Comparison of ENCODE assay signal across 12 cellular contexts in the genomic region with DNA sequence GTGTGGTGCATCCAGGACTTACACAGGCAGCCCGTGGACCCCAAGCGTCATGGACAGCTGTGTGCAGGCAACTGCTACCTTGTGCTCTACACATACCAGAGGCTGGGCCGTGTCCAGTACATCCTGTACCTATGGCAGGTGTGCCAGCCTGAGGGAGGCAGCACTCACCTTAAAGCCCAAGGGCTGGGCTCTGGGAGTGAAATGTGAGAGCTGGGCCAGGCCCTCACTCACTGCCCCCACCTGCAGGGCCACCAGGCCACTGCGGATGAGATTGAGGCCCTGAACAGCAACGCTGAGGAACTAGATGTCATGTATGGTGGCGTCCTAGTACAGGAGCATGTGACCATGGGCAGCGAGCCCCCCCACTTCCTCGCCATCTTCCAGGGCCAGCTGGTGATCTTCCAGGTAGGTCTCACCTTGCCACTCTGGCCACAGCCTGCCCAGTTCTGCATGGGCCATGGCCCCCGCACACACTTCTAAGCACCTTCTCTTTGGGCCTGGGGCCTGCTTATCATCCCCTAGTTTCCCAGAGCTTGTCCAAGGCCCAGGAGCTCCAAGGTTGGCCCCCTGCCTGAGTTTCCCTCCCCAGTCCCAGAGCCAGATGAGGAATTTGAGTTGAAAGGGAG. TPM values are rescaled to one million over a fixed set of nuclear protein-coding genes. Genes with fewer than 3 reads are reported as not detected.
DNase-seq lines count a peak whose midpoint lies in the region; ATAC-seq and TF ChIP-seq lines count a peak whose summit lies in the region.
"Had no signal": no experiment of that assay in that cellular context is flagged by ENCODE, and none has a peak within 500 bp of the region (broad histone marks: within the 10 kb centered on the region; RNA-seq: fewer than 3 reads in every experiment).

No MANE protein-coding gene starts in this region.

- CTCF ChIA-PET in mammary epithelial cell (lab: Charles Lee; ENCODE audit: low non-redundant PET), result no interaction called here

- H3K4me1 ChIP-seq in prostate gland (replicated peaks), result peaks cover 16% of the 10 kb centered on the region
- peaks cover 34% of the 10 kb centered on the region for H3K4me1 ChIP-seq in mammary epithelial cell (ENCODE audit: insufficient read depth, low read length)

- ATAC-seq in GM21390 (IDR thresholded peaks at IDR 0.05; ENCODE audit: unreplicated experiment), result no peak
- ATAC-seq: activated CD8-positive, alpha-beta T cell treated with anti-CD3 and anti-CD28 coated beads, Interleukin-2, amount 10 ng/mL, durations not matched to agents 7 days and 5 days; gastroesophageal sphincter had no signal

- no peak overlapping the region for H2AFZ ChIP-seq in mammary epithelial cell (ENCODE audit: low read depth, low read length)

- WGBS in prostate gland, result 80% methylated on average over 9 of the region's 9 CpGs
- 78% methylated on average over 9 of the region's 9 CpGs for WGBS in mammary epithelial cell (ENCODE audit: low coverage, missing lambda C conversion rate)

- H3K4me3 ChIP-seq in dorsolateral prefrontal cortex (no peak overlapping the region), prostate gland (no peak overlapping the region), mammary epithelial cell (replicated peaks in 1 of 3; ENCODE audit: insufficient read depth in 1 of 3, low read depth in 2 of 3, low read length in 3 of 3) (no peak overlapping the region)
- H3K4me3 ChIP-seq: gastroesophageal sphincter had no signal

- dilution Hi-C loops in mammary epithelial cell (cut with HindIII; ENCODE audit: low sequenced_read_pairs), result loop anchor here (5.0 kb wide), 1 partner anchor 39 kb away; no protein-coding TSS in a partner anchor

- TF ChIP-seq EP300 in Ishikawa (IDR thresholded peaks at IDR 0.05; ENCODE audit: borderline replicate concordance), result no peak

- in situ Hi-C loops in mammary epithelial cell (cut with MboI; ENCODE audit: low sequenced_read_pairs in 2 of 2), result no loop called here

- no peak overlapping the region for H3K9ac ChIP-seq in mammary epithelial cell (ENCODE audit: insufficient read depth, low read length)

- H3K36me3 ChIP-seq in prostate gland, result peaks cover 0 to under 1% of the 10 kb centered on the region in 2 donors
- no peaks in the 10 kb centered on the region for H3K36me3 ChIP-seq in mammary epithelial cell (ENCODE audit: insufficient read depth, low read length)

- TF ChIP-seq RAD21 in Ishikawa (IDR thresholded peaks at IDR 0.05; ENCODE audit: low read depth), result peak; percentile 34

- no peaks in the 10 kb centered on the region for H4K20me1 ChIP-seq in mammary epithelial cell (ENCODE audit: insufficient read depth, low read length)

- H3K27me3 ChIP-seq in dorsolateral prefrontal cortex, result no peaks in the 10 kb centered on the region
- H3K27me3 ChIP-seq in prostate gland (replicated peaks; ENCODE audit: insufficient read depth), result no peaks in the 10 kb centered on the region
- H3K27me3 ChIP-seq in mammary epithelial cell (ENCODE audit: insufficient read depth, low read length), result no peaks in the 10 kb centered on the region
- H3K27me3 ChIP-seq: gastroesophageal sphincter had no signal

- DNase-seq in NCI-H82 (lab: John Stamatoyannopoulos, UW) (peak; percentile 12), NCI-H82 treated with DMSO at 0.1 percent for 48 hours (lab: John Stamatoyannopoulos, UW; ENCODE audit: unreplicated experiment) (no peak), dorsolateral prefrontal cortex (peak in 5 of 10 donors; percentile 17 to 50 (median 37)), prostate gland (ENCODE audit: low spot score) (no peak), mammary epithelial cell (no peak)
- DNase-seq in stimulated activated CD4-positive, alpha-beta T cell treated with anti-CD3 and anti-CD28 coated beads, Interleukin-12 subunit alpha, Interleukin-12 subunit beta, amount 100 ng/mL, for 4 hours, result no peak
- DNase-seq: activated CD8-positive, alpha-beta T cell treated with anti-CD3 and anti-CD28 coated beads, Interleukin-2, amount 10 ng/mL, durations not matched to agents 7 days and 5 days; NCI-H1417 treated with DMSO at 0.1 percent for 48 hours; stimulated activated naive CD4-positive, alpha-beta T cell treated with Interleukin-2 at 50 U/mL for 16 hours had no signal

- intact Hi-C loops in dorsolateral prefrontal cortex (cut with DNase I), result loop anchor here in 1 of 2 donors (5.0 to 10.0 kb wide), 2 partner anchors 41 to 453 kb away; a partner anchor contains a TSS
- intact Hi-C loops in prostate gland (cut with DNase I), result loop anchor here (5.0 kb wide), 1 partner anchor 36 kb away; a partner anchor contains a TSS
- intact Hi-C loops in mammary epithelial cell (cut with micrococcal nuclease), result loop anchor here (5.0 kb wide), 1 partner anchor 476 kb away; no protein-coding TSS in a partner anchor

- no peak for TF ChIP-seq POLR2A in prostate gland (IDR thresholded peaks at IDR 0.05)

- BruUV-seq in mammary epithelial cell (replicated peaks; lab: Mats Ljungman, UMichigan), result no TSS peak

- H3K9me3 ChIP-seq in prostate gland (no peaks in the 10 kb centered on the region), mammary epithelial cell (replicated peaks; ENCODE audit: insufficient read depth, low read length) (no peaks in the 10 kb centered on the region)
- H3K9me3 ChIP-seq: gastroesophageal sphincter had no signal

- TF ChIP-seq CTCF in dorsolateral prefrontal cortex (IDR thresholded peaks at IDR 0.05 in 54 of 56, conservative IDR thresholded peaks at IDR 0.05 in 2 of 56; ENCODE audit: low read depth in 1 of 56, partially characterized antibody in 56 of 56), result no peak
- TF ChIP-seq CTCF in prostate gland (IDR thresholded peaks at IDR 0.05), result peak in 1 of 4 experiments; percentile 16
- TF ChIP-seq CTCF in mammary epithelial cell (conservative IDR thresholded peaks at IDR 0.05 in 1 of 2, IDR thresholded peaks at IDR 0.05 in 1 of 2; ENCODE audit: extremely low read depth in 1 of 2, insufficient read depth in 1 of 2, low read depth in 1 of 2, low read length in 2 of 2), result peak in 1 of 2 donors; percentile 41

- H3K4me2 ChIP-seq in mammary epithelial cell (ENCODE audit: insufficient read depth, low read depth, low read length), result no peak overlapping the region

- H3K27ac ChIP-seq in dorsolateral prefrontal cortex, result peak overlapping the region in 53 of 59 donors; percentile 14 to 96 (median 84)
- peak overlapping the region; percentile 14 to 90 for H3K27ac ChIP-seq in prostate gland
- H3K27ac ChIP-seq in mammary epithelial cell (ENCODE audit: insufficient read depth, low read depth, low read length), result no peak overlapping the region
- H3K27ac ChIP-seq: gastroesophageal sphincter had no signal

- H3K79me2 ChIP-seq in mammary epithelial cell (ENCODE audit: insufficient read depth, low read length), result no peaks in the 10 kb centered on the region

TF ChIP-seq in Ishikawa, 13 proteins besides CTCF, POLR2A, EP300 and RAD21 (continues in another document):
- TF ChIP-seq, protein P1, sequence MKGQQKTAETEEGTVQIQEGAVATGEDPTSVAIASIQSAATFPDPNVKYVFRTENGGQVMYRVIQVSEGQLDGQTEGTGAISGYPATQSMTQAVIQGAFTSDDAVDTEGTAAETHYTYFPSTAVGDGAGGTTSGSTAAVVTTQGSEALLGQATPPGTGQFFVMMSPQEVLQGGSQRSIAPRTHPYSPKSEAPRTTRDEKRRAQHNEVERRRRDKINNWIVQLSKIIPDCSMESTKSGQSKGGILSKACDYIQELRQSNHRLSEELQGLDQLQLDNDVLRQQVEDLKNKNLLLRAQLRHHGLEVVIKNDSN (IDR thresholded peaks at IDR 0.05), result no peak
- no peak for TF ChIP-seq YY1 (IDR thresholded peaks at IDR 0.05; ENCODE audit: low read depth)
- TF ChIP-seq FOXM1 (IDR thresholded peaks at IDR 0.05; ENCODE audit: borderline replicate concordance, low read depth), result no peak
- TF ChIP-seq TCF12 (IDR thresholded peaks at IDR 0.05; ENCODE audit: low read depth), result no peak
- TF ChIP-seq ZBTB7A (IDR thresholded peaks at IDR 0.05; ENCODE audit: low read depth), result no peak
- no peak for TF ChIP-seq EGR1 (IDR thresholded peaks at IDR 0.05)
- TF ChIP-seq, protein P2, sequence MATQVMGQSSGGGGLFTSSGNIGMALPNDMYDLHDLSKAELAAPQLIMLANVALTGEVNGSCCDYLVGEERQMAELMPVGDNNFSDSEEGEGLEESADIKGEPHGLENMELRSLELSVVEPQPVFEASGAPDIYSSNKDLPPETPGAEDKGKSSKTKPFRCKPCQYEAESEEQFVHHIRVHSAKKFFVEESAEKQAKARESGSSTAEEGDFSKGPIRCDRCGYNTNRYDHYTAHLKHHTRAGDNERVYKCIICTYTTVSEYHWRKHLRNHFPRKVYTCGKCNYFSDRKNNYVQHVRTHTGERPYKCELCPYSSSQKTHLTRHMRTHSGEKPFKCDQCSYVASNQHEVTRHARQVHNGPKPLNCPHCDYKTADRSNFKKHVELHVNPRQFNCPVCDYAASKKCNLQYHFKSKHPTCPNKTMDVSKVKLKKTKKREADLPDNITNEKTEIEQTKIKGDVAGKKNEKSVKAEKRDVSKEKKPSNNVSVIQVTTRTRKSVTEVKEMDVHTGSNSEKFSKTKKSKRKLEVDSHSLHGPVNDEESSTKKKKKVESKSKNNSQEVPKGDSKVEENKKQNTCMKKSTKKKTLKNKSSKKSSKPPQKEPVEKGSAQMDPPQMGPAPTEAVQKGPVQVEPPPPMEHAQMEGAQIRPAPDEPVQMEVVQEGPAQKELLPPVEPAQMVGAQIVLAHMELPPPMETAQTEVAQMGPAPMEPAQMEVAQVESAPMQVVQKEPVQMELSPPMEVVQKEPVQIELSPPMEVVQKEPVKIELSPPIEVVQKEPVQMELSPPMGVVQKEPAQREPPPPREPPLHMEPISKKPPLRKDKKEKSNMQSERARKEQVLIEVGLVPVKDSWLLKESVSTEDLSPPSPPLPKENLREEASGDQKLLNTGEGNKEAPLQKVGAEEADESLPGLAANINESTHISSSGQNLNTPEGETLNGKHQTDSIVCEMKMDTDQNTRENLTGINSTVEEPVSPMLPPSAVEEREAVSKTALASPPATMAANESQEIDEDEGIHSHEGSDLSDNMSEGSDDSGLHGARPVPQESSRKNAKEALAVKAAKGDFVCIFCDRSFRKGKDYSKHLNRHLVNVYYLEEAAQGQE (IDR thresholded peaks at IDR 0.05; ENCODE audit: low read depth), result no peak
- TF ChIP-seq NFIC (IDR thresholded peaks at IDR 0.05), result no peak

RNA-seq across cellular contexts. Expression of a gene that starts 11.0 kb away (rescaled TPM):
- total RNA-seq in dorsolateral prefrontal cortex, result 10 to 100 TPM in 83 of 120 experiments, 1 to 10 TPM in 37; 5.7 to 23.5 (median 11.1) TPM
- 10 to 100 TPM; 29.1 to 29.3 TPM for total RNA-seq in prostate gland
- 1 to 10 TPM; 1.8 to 3.0 TPM for total RNA-seq in mammary epithelial cell
- polyA plus RNA-seq in mammary epithelial cell, result 1.8 TPM
- polyA minus RNA-seq in mammary epithelial cell, result 1.1 TPM

RNA-seq across cellular contexts. Expression of a gene that starts 27.9 kb away (rescaled TPM):
- total RNA-seq in dorsolateral prefrontal cortex, result 10 to 100 TPM; 16.3 to 64.5 (median 29.4) TPM
- 100 to 1,000 TPM in 1 of 2 donors, 10 to 100 TPM in 1; 29.7 to 176 TPM for total RNA-seq in prostate gland
- 10 to 100 TPM; 53.0 to 75.8 TPM for total RNA-seq in mammary epithelial cell
- 29.1 TPM for polyA plus RNA-seq in mammary epithelial cell
- polyA minus RNA-seq in mammary epithelial cell, result 131 TPM

RNA-seq across cellular contexts. Expression of a gene that starts 37.4 kb away (rescaled TPM):
- 10 to 100 TPM in 1 of 120 experiments, 1 to 10 TPM in 102, under 1 TPM in 17; 0.73 to 13.1 (median 2.2) TPM for total RNA-seq in dorsolateral prefrontal cortex
- total RNA-seq in prostate gland, result 10 to 100 TPM in 1 of 2 donors, under 1 TPM in 1; 0.32 to 13.1 TPM
- total RNA-seq in mammary epithelial cell, result under 1 TPM in 1 of 2 donors, not detected in 1; 0.17 TPM
- polyA plus RNA-seq in mammary epithelial cell, result not detected
- not detected for polyA minus RNA-seq in mammary epithelial cell
